Comparison of ENCODE assay signal across 8 cellular contexts in genomic region chr10:63421591-63421990, GRCh38. TPM values are rescaled to one million over a fixed set of nuclear protein-coding genes. Genes with fewer than 3 reads are reported as not detected.
DNase-seq lines count a peak whose midpoint lies in the region; ATAC-seq, FAIRE-seq and TF ChIP-seq lines count a peak whose summit lies in the region.

No MANE protein-coding gene starts in this region.

- H3K4me3 Mint-ChIP-seq in endodermal cell = no peak overlapping the region

- no peak for FAIRE-seq in urothelium cell line (lab: Jason Lieb, UNC)

- peaks cover 9% of the 10 kb centered on the region for H3K36me3 Mint-ChIP-seq in endodermal cell (ENCODE audit: low read depth)

- H3K9me3 ChIP-seq in endodermal cell (ENCODE audit: control insufficient read depth, low read length) (no peaks in the 10 kb centered on the region), body of pancreas (no peaks in the 10 kb centered on the region)

- no peaks in the 10 kb centered on the region for H3K27me3 Mint-ChIP-seq in endodermal cell (ENCODE audit: insufficient read depth)

- H3K27me3 ChIP-seq in endodermal cell (ENCODE audit: control insufficient read depth, insufficient read depth, low read length, poor library complexity, severe bottlenecking) = no peaks in the 10 kb centered on the region
- H3K27me3 ChIP-seq in body of pancreas = no peaks in the 10 kb centered on the region

- ATAC-seq in GM18505 (IDR thresholded peaks at IDR 0.05; ENCODE audit: unreplicated experiment) (peak; percentile 98), GM21576 (IDR thresholded peaks at IDR 0.05; ENCODE audit: unreplicated experiment) (peak; percentile 99), body of pancreas (no peak)

- H3K4me1 Mint-ChIP-seq in endodermal cell = peaks cover 19% of the 10 kb centered on the region

- peaks cover 7% of the 10 kb centered on the region for H3K4me1 ChIP-seq in endodermal cell (ENCODE audit: control insufficient read depth, insufficient read depth, low read length)
- H3K4me1 ChIP-seq in body of pancreas = peaks cover 16% of the 10 kb centered on the region

- TF ChIP-seq POLR2A in GM18505 (IDR thresholded peaks at IDR 0.05; ENCODE audit: borderline replicate concordance, extremely low read depth, insufficient read depth, insufficient read length) = no peak
- no peak for TF ChIP-seq POLR2A in body of pancreas (IDR thresholded peaks at IDR 0.05)

- peak overlapping the region; percentile 39 for H3K27ac Mint-ChIP-seq in endodermal cell

- no peak overlapping the region for H3K9ac ChIP-seq in endodermal cell (ENCODE audit: extremely low read depth, low read length, poor library complexity, severe bottlenecking)

- in situ Hi-C loops in KBM-7 (cut with MboI; ENCODE audit: low pct_unique_long_range_greater_than_20kb, low sequenced_read_pairs) = no loop called here

- intact Hi-C loops in body of pancreas (cut with DNase I) = no loop called here

- no peak overlapping the region for H3K4me3 ChIP-seq in endodermal cell (ENCODE audit: low read length)
- H3K4me3 ChIP-seq in body of pancreas = no peak overlapping the region

- peak; percentile 79 for DNase-seq in KBM-7
- DNase-seq in endodermal cell = no peak
- no peak for DNase-seq in body of pancreas
- no peak for DNase-seq in SW 1271 (lab: John Stamatoyannopoulos, UW)
- no peak for DNase-seq in urothelium cell line (ENCODE audit: low spot score)
- DNase-seq in NCI-H1105 treated with DMSO at 0.1 percent for 48 hours (lab: John Stamatoyannopoulos, UW) = no peak

- TF ChIP-seq CTCF in endodermal cell (conservative IDR thresholded peaks at IDR 0.05) (no peak), body of pancreas (IDR thresholded peaks at IDR 0.05) (no peak)

- H3K9me3 Mint-ChIP-seq in endodermal cell = no peaks in the 10 kb centered on the region

- H3K27ac ChIP-seq in endodermal cell (ENCODE audit: low read depth, low read length) (no peak overlapping the region), body of pancreas (peak overlapping the region in 1 of 4 donors; percentile 28)

- H3K36me3 ChIP-seq in endodermal cell (ENCODE audit: control insufficient read depth, insufficient read depth, low read length) = peaks cover 4% of the 10 kb centered on the region
- H3K36me3 ChIP-seq in body of pancreas (replicated peaks in 1 of 2; ENCODE audit: insufficient read depth in 1 of 2, low read depth in 2 of 2) = no peaks in the 10 kb centered on the region

RNA-seq across cellular contexts. Expression of gene JMJD1C, which starts 44.2 kb away (rescaled TPM):
- 100 to 1,000 TPM in 1 of 2 donors, 10 to 100 TPM in 1; 91.3 to 114 TPM for total RNA-seq in endodermal cell
- 79.6 TPM for polyA plus RNA-seq in endodermal cell (2013, experiment 1 of 2)
- polyA plus RNA-seq in endodermal cell (2013, experiment 2 of 2) = 73.7 TPM
- total RNA-seq in body of pancreas = 100 to 1,000 TPM in 1 of 2 donors, 10 to 100 TPM in 1; 91.8 to 103 TPM
